In the genomic region with DNA sequence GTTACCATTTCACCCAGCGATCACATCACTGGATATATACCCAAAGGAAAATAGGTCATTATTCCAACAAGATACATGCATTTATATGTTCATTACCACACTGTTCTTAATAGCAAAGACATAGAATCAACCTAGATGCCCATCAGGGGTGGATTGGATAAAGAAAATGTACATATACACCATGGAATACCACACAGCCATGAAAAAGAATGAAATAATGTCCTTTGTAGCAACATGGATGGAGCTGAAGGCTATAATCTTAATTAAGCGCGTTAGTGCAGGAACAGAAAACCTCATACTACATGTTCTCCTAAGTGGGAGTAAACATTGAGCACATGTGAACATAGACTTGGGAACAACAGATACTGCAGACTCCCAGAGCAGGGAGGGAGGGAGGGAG, we compare ENCODE assay signal across 1 cellular context.
TF ChIP-seq lines count a peak whose summit lies in the region.

No MANE protein-coding gene starts in this region.

TF ChIP-seq in HEK293T, 16 proteins besides CTCF, POLR2A, EP300 and RAD21 (continued from another document):
- TF ChIP-seq, protein P1, sequence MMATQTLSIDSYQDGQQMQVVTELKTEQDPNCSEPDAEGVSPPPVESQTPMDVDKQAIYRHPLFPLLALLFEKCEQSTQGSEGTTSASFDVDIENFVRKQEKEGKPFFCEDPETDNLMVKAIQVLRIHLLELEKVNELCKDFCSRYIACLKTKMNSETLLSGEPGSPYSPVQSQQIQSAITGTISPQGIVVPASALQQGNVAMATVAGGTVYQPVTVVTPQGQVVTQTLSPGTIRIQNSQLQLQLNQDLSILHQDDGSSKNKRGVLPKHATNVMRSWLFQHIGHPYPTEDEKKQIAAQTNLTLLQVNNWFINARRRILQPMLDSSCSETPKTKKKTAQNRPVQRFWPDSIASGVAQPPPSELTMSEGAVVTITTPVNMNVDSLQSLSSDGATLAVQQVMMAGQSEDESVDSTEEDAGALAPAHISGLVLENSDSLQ (IDR thresholded peaks at IDR 0.05), result no peak
- TF ChIP-seq HDGF (IDR thresholded peaks at IDR 0.05; ENCODE audit: borderline replicate concordance), result no peak
- no peak for TF ChIP-seq L3MBTL2 (conservative IDR thresholded peaks at IDR 0.05)
- no peak for TF ChIP-seq NFRKB (IDR thresholded peaks at IDR 0.05)
- no peak for TF ChIP-seq CTBP1 (IDR thresholded peaks at IDR 0.05; ENCODE audit: borderline replicate concordance)
- no peak for TF ChIP-seq FOXA1 (IDR thresholded peaks at IDR 0.05)
- no peak for TF ChIP-seq TARDBP (IDR thresholded peaks at IDR 0.05)
- TF ChIP-seq LEF1 (IDR thresholded peaks at IDR 0.05; ENCODE audit: borderline replicate concordance), result no peak
- no peak for TF ChIP-seq ARNT (IDR thresholded peaks at IDR 0.05)
- no peak for TF ChIP-seq BHLHE40 (IDR thresholded peaks at IDR 0.05; ENCODE audit: borderline replicate concordance)
